Comparison of ENCODE assay signal across 8 cellular contexts in genomic region chr6:53309059-53309896, GRCh38. TPM values are rescaled to one million over a fixed set of nuclear protein-coding genes. Genes with fewer than 3 reads are reported as not detected.
DNase-seq lines count a peak whose midpoint lies in the region; ATAC-seq and TF ChIP-seq lines count a peak whose summit lies in the region.

No MANE protein-coding gene starts in this region.

- DNase-seq in GM10248 (ENCODE audit: extremely low spot score) (peak; percentile 22), IMR-90 (peak; percentile 65), mesendoderm (no peak), vagina (ENCODE audit: extremely low spot score in 2 of 2) (no peak), COLO829 (ENCODE audit: low spot score) (no peak), ovary (no peak)
- no peak for DNase-seq in activated CD4-positive, alpha-beta memory T cell treated with anti-CD3 and anti-CD28 coated beads for 36 hours

- H3K9me3 ChIP-seq in IMR-90 (ENCODE audit: control insufficient read depth, insufficient read depth, low read length) = no peaks in the 10 kb centered on the region
- no peaks in the 10 kb centered on the region for H3K9me3 ChIP-seq in vagina
- no peaks in the 10 kb centered on the region for H3K9me3 ChIP-seq in ovary

- H2BK20ac ChIP-seq in IMR-90 (ENCODE audit: low read depth, low read length) = peak overlapping the region; percentile 62

- intact Hi-C loops in IMR-90 (cut with micrococcal nuclease) = no loop called here
- intact Hi-C loops in activated CD4-positive, alpha-beta memory T cell treated with anti-CD3 and anti-CD28 coated beads for 36 hours (cut with micrococcal nuclease) = loop anchor here (10.0 kb wide), 1 partner anchor 314 kb away; the partner anchor contains the start of gene GSTA4
- intact Hi-C loops in vagina (cut with DNase I) = no loop called here
- intact Hi-C loops in ovary (cut with DNase I) = no loop called here

- H3K79me1 ChIP-seq in IMR-90 (ENCODE audit: low read depth in 1 of 2, low read length in 2 of 2) = peaks cover 29 to 71% of the 10 kb centered on the region in 2 experiments
- H3K79me1 ChIP-seq in mesendoderm (ENCODE audit: low read length) = peaks cover 25% of the 10 kb centered on the region

- H3K27ac ChIP-seq in IMR-90 (ENCODE audit: insufficient read depth, low read length) (peak overlapping the region; percentile 64; the same call in 1 of the 2 replicates), mesendoderm (ENCODE audit: low read depth, low read length) (no peak overlapping the region), vagina (no peak overlapping the region), ovary (no peak overlapping the region)

- peak overlapping the region; percentile 91; the same call in 1 of the 2 replicates for H2AK5ac ChIP-seq in IMR-90 (ENCODE audit: low read depth, low read length)
- H2AK5ac ChIP-seq in mesendoderm (ENCODE audit: low read length) = no peak overlapping the region

- H3K79me2 ChIP-seq in mesendoderm (ENCODE audit: control insufficient read depth, insufficient read depth, low read length) = peaks cover 55% of the 10 kb centered on the region

- H3K9ac ChIP-seq in IMR-90 (ENCODE audit: low read depth, low read length) (no peak overlapping the region), mesendoderm (ENCODE audit: low read length) (no peak overlapping the region)

- H3K36me3 Mint-ChIP-seq in activated CD4-positive, alpha-beta memory T cell treated with anti-CD3 and anti-CD28 coated beads for 36 hours = peaks cover 4% of the 10 kb centered on the region

- H3K4me2 ChIP-seq in IMR-90 (ENCODE audit: low read depth, low read length) = peak overlapping the region; percentile 31; the same call in 1 of the 2 replicates
- H3K4me2 ChIP-seq in mesendoderm (ENCODE audit: low read length) = no peak overlapping the region

- no peak for TF ChIP-seq EP300 in ovary (IDR thresholded peaks at IDR 0.05)

- H4K20me1 ChIP-seq in IMR-90 (ENCODE audit: insufficient read depth, low read length) = peaks cover 7% of the 10 kb centered on the region

- H3K4me3 ChIP-seq in IMR-90 (ENCODE audit: insufficient read depth, low read depth, low read length) (no peak overlapping the region), mesendoderm (ENCODE audit: low read length) (no peak overlapping the region), vagina (no peak overlapping the region), ovary (no peak overlapping the region)

- dilution Hi-C loops in IMR-90 (cut with HindIII; ENCODE audit: low sequenced_read_pairs, unreplicated experiment) = no loop called here

- H2AFZ ChIP-seq in IMR-90 (replicated peaks; ENCODE audit: low read length, poor library complexity) = no peak overlapping the region

- H2BK5ac ChIP-seq in IMR-90 (ENCODE audit: low read depth, low read length, poor library complexity, severe bottlenecking) (no peak overlapping the region), mesendoderm (ENCODE audit: low read length) (no peak overlapping the region)

- H3K18ac ChIP-seq in IMR-90 (ENCODE audit: low read depth, low read length) = peak overlapping the region; percentile 8; the same call in 1 of the 2 replicates
- H3K18ac ChIP-seq in mesendoderm (ENCODE audit: low read length) = peak overlapping the region; percentile 19

- H4K5ac ChIP-seq in IMR-90 (ENCODE audit: low read depth, low read length) (peak overlapping the region; percentile 6; the same call in 1 of the 2 replicates), mesendoderm (ENCODE audit: low read length) (no peak overlapping the region)

- H3K9me3 Mint-ChIP-seq in activated CD4-positive, alpha-beta memory T cell treated with anti-CD3 and anti-CD28 coated beads for 36 hours = no peaks in the 10 kb centered on the region

- H3K14ac ChIP-seq in IMR-90 (replicated peaks; ENCODE audit: low read depth, low read length) = peak overlapping the region; percentile 72

- H2AK9ac ChIP-seq in IMR-90 (replicated peaks; ENCODE audit: low read depth, low read length, poor library complexity) = peak overlapping the region; percentile 13

- H2BK15ac ChIP-seq in IMR-90 (ENCODE audit: low read depth, low read length) (peak overlapping the region; percentile 71; the same call in 2 of the 3 replicates), mesendoderm (replicated peaks; ENCODE audit: low read depth) (no peak overlapping the region)

- in situ Hi-C loops in IMR-90 (cut with MboI; ENCODE audit: low sequenced_read_pairs) = no loop called here

- TF ChIP-seq RAD21 in IMR-90 (IDR thresholded peaks at IDR 0.05; ENCODE audit: low read length) = no peak

- CTCF ChIA-PET in GM10248 (lab: Yijun Ruan, JAX) (interaction anchor here (0.9 to 2.5 kb wide), 9 partner anchors 8 to 102 kb away, joined by 3 to 13 read pairs (median 3); partner anchors contain the start of gene ELOVL5), IMR-90 (lab: Yijun Ruan, JAX) (interaction anchor here (0.6 to 1.0 kb wide), 2 partner anchors 13 to 81 kb away, joined by 3 to 4 read pairs; no protein-coding TSS in a partner anchor)
- CTCF ChIA-PET in activated CD4-positive, alpha-beta memory T cell treated with anti-CD3 and anti-CD28 coated beads for 36 hours (lab: Charles Lee) = interaction anchor here (0.8 to 1.9 kb wide), 4 partner anchors 9 to 127 kb away, joined by 3 to 4 read pairs (median 3); no protein-coding TSS in a partner anchor

- POLR2A ChIA-PET in GM10248 (lab: Yijun Ruan, JAX) (interaction anchor here (0.6 to 0.8 kb wide), 2 partner anchors 39 to 944 kb away, joined by 3 to 4 read pairs; partner anchors contain the start of gene ELOVL5), IMR-90 (lab: Charles Lee; ENCODE audit: unreplicated experiment) (no interaction called here)
- POLR2A ChIA-PET in activated CD4-positive, alpha-beta memory T cell treated with anti-CD3 and anti-CD28 coated beads for 36 hours (lab: Charles Lee) = interaction anchor here (1.1 to 1.5 kb wide), 4 partner anchors 19 to 50 kb away, joined by 3 to 8 read pairs (median 4); no protein-coding TSS in a partner anchor

- peak overlapping the region; percentile 48 for H3K23ac ChIP-seq in IMR-90 (ENCODE audit: low read depth, low read length)
- H3K23ac ChIP-seq in mesendoderm (ENCODE audit: low read length) = no peak overlapping the region

- H3K4me1 ChIP-seq in IMR-90 (ENCODE audit: control insufficient read depth, insufficient read depth, low read length) (peaks cover 7% of the 10 kb centered on the region), mesendoderm (ENCODE audit: control insufficient read depth, low read depth, low read length) (no peaks in the 10 kb centered on the region), vagina (peaks cover 15% of the 10 kb centered on the region), ovary (ENCODE audit: insufficient read depth) (peaks cover 4% of the 10 kb centered on the region)

- no peak for TF ChIP-seq POLR2A in IMR-90 (IDR thresholded peaks at IDR 0.05; ENCODE audit: low read depth, low read length)
- no peak for TF ChIP-seq POLR2A in vagina (IDR thresholded peaks at IDR 0.05)
- no peak for TF ChIP-seq POLR2A in ovary (IDR thresholded peaks at IDR 0.05)

- H4K8ac ChIP-seq in IMR-90 (ENCODE audit: low read depth in 2 of 2, low read length in 2 of 2) (peak overlapping the region in 1 of 2 experiments; percentile 48; a peak in 1 of 4 replicates), mesendoderm (ENCODE audit: low read depth, low read length) (no peak overlapping the region)

- no peak for TF ChIP-seq CTCF in GM10248 (IDR thresholded peaks at IDR 0.05; ENCODE audit: control extremely low read depth, extremely low read depth, low read depth, missing control alignments)
- no peak for TF ChIP-seq CTCF in IMR-90 (conservative IDR thresholded peaks at IDR 0.05; ENCODE audit: low read depth, low read length)
- TF ChIP-seq CTCF in vagina (IDR thresholded peaks at IDR 0.05) = no peak
- TF ChIP-seq CTCF in ovary (IDR thresholded peaks at IDR 0.05) = no peak

- H3K27ac Mint-ChIP-seq in activated CD4-positive, alpha-beta memory T cell treated with anti-CD3 and anti-CD28 coated beads for 36 hours = peak overlapping the region; percentile 44

- H3K4ac ChIP-seq in IMR-90 (ENCODE audit: low read depth, low read length) (peak overlapping the region; percentile 31), mesendoderm (ENCODE audit: low read depth, low read length) (no peak overlapping the region)

- peaks cover 80% of the 10 kb centered on the region for H3K4me1 Mint-ChIP-seq in activated CD4-positive, alpha-beta memory T cell treated with anti-CD3 and anti-CD28 coated beads for 36 hours (ENCODE audit: low read depth)

- H2BK120ac ChIP-seq in IMR-90 (ENCODE audit: low read depth, low read length) (peak overlapping the region; percentile 84), mesendoderm (ENCODE audit: low read depth, low read length) (no peak overlapping the region)

- H3K4me3 Mint-ChIP-seq in activated CD4-positive, alpha-beta memory T cell treated with anti-CD3 and anti-CD28 coated beads for 36 hours = no peak overlapping the region

- ATAC-seq in GM21447 (IDR thresholded peaks at IDR 0.05; ENCODE audit: unreplicated experiment) (peak; percentile 72), IMR-90 (ENCODE audit: low read depth) (peak; percentile 84)

- H3K36me3 ChIP-seq in IMR-90 (ENCODE audit: control insufficient read depth, insufficient read depth, low read length) (no peaks in the 10 kb centered on the region), mesendoderm (ENCODE audit: control insufficient read depth, insufficient read depth, low read length) (no peaks in the 10 kb centered on the region), vagina (no peaks in the 10 kb centered on the region), ovary (no peaks in the 10 kb centered on the region)

- peak overlapping the region; percentile 72 for H4K91ac ChIP-seq in IMR-90 (ENCODE audit: insufficient read depth, low read depth, low read length)

- H3K9me1 ChIP-seq in IMR-90 (ENCODE audit: insufficient read depth, low read length) = peaks cover 13% of the 10 kb centered on the region

- H3K27me3 Mint-ChIP-seq in activated CD4-positive, alpha-beta memory T cell treated with anti-CD3 and anti-CD28 coated beads for 36 hours = no peaks in the 10 kb centered on the region

- no peak overlapping the region for H3K56ac ChIP-seq in IMR-90 (ENCODE audit: extremely low read depth, insufficient read depth, low read length)
- H3K56ac ChIP-seq in mesendoderm (ENCODE audit: low read length) = no peak overlapping the region

- no peaks in the 10 kb centered on the region for H3K27me3 ChIP-seq in IMR-90 (ENCODE audit: control insufficient read depth, insufficient read depth, low read length)
- H3K27me3 ChIP-seq in mesendoderm (ENCODE audit: insufficient read depth, low read length, poor library complexity) = no peaks in the 10 kb centered on the region
- no peaks in the 10 kb centered on the region for H3K27me3 ChIP-seq in vagina
- H3K27me3 ChIP-seq in ovary = no peaks in the 10 kb centered on the region

- no TSS peak for BruUV-seq in IMR-90 (replicated peaks; lab: Mats Ljungman, UMichigan)

- WGBS in IMR-90 (ENCODE audit: extremely low coverage in 2 of 2, insufficient read length in 1 of 2), 2 experiments = 20% methylated on average over 1 of the region's 7 CpGs; no CpG with 5 or more reads in 1 of the 2 experiments
- WGBS in mesendoderm (ENCODE audit: extremely low coverage, insufficient coverage, low lambda C conversion rate) = no CpG with 5 or more reads among the region's 7 CpGs
- 62 to 66% (median 65%) methylated on average over 7 of the region's 7 CpGs for WGBS in ovary, 3 donors

RNA-seq across cellular contexts. Expression of gene ELOVL5, which starts 39.5 kb away (rescaled TPM):
- total RNA-seq in IMR-90 (2012; rRNA removed) (42.3 and 50.5 TPM in 2 replicates), vagina (42.5 TPM), ovary (10 to 100 TPM; 14.7 to 84.4 (median 41.8) TPM)
- polyA plus RNA-seq in IMR-90 (2012; rRNA removed) (29.7 and 32.1 TPM in 2 replicates), ovary (100 to 1,000 TPM in 1 of 2 donors, 10 to 100 TPM in 1; 26.9 to 191 TPM)
- 9.0 and 11.1 TPM in 2 replicates for polyA plus RNA-seq in IMR-90 (2012; cell fraction: cytosol; rRNA removed)
- 13.4 and 51.1 TPM in 2 replicates for polyA plus RNA-seq in IMR-90 (2012; cell fraction: nucleus; rRNA removed; ENCODE audit: low replicate concordance)
- total RNA-seq in activated CD4-positive, alpha-beta memory T cell treated with anti-CD3 and anti-CD28 coated beads for 36 hours = 100 to 1,000 TPM; 112 to 121 TPM
- polyA plus RNA-seq in mesendoderm (2013, experiment 1 of 2) = 130 TPM
- 128 TPM for polyA plus RNA-seq in mesendoderm (2013, experiment 2 of 2)

Comparison
In these comparisons a context has a peak if more than half of its experiments do, and no peak if none do; other contexts are left out.
1. DNase-seq: peak in GM10248 (single experiment) and IMR-90 (single experiment); none in activated CD4-positive, alpha-beta memory T cell treated with anti-CD3 and anti-CD28 coated beads for 36 hours (single experiment), mesendoderm (single experiment), vagina (0 of 2), COLO829 (single experiment) and ovary (0 of 5).